ENCODE assay signal across 20 cellular contexts in genomic region chr4:40300371-40301162, GRCh38. TPM values are rescaled to one million over a fixed set of nuclear protein-coding genes. Genes with fewer than 3 reads are reported as not detected.
DNase-seq lines count a peak whose midpoint lies in the region; ATAC-seq and TF ChIP-seq lines count a peak whose summit lies in the region.
"Had no signal": no experiment of that assay in that cellular context is flagged by ENCODE, and none has a peak within 500 bp of the region (broad histone marks: within the 10 kb centered on the region; RNA-seq: fewer than 3 reads in every experiment).

No MANE protein-coding gene starts in this region.

- no peak overlapping the region for H3K4me3 Mint-ChIP-seq in activated T-cell treated with anti-CD3 and anti-CD28 coated beads, Interleukin-2, amount 50 U/mL, for 24 hours
- no peak overlapping the region for H3K4me3 Mint-ChIP-seq in activated T-helper 2 cell treated with anti-CD3 and anti-CD28 coated beads, Interferon-gamma antibody, Interleukin-2, Interleukin-4, amounts not matched to agents 10 μg/mL and 5 μg/mL and 100 μg/mL, durations not matched to agents 14 hours and 24 hours and 36 hours (ENCODE audit: low read depth)
- H3K4me3 Mint-ChIP-seq in stimulated activated memory B cell treated with anti-CD40 and anti-IgM and Interleukin-4, amounts not matched to agents 10 μg/mL and 1 μg/mL and 100 μg/mL, for 72 hours, result no peak overlapping the region

- POLR2A ChIA-PET in HEK293T (lab: Yijun Ruan, JAX), result no interaction called here

- ATAC-seq in stimulated activated memory B cell treated with anti-CD40 and anti-IgM and Interleukin-4, amounts not matched to agents 10 μg/mL and 1 μg/mL and 100 μg/mL, for 72 hours, result no peak
- ATAC-seq: left lung had no signal

- H3K4me2 ChIP-seq in MM.1S (ENCODE audit: low read depth, low read length), result peak overlapping the region; percentile 62; the same call in 1 of the 2 replicates

- DNase-seq in activated T-cell treated with anti-CD3 and anti-CD28 coated beads, Interleukin-2, amount 50 U/mL, for 24 hours, result no peak
- no peak for DNase-seq in activated T-cell treated with anti-CD3 and anti-CD28 coated beads for 4 hours
- DNase-seq in MM.1S, result no peak
- no peak for DNase-seq in activated T-helper 2 cell treated with anti-CD3 and anti-CD28 coated beads, Interferon-gamma antibody, Interleukin-2, Interleukin-4, amounts not matched to agents 10 μg/mL and 5 μg/mL and 100 μg/mL, durations not matched to agents 14 hours and 24 hours and 36 hours (ENCODE audit: low spot score)
- DNase-seq in SW480 (ENCODE audit: low spot score), result no peak
- no peak for DNase-seq in HEK293T (ENCODE audit: extremely low spot score)
- no peak for DNase-seq in COLO668 (lab: John Stamatoyannopoulos, UW; ENCODE audit: unreplicated experiment)
- DNase-seq: ACHN, amygdala, left lung, NCI-H146, NCI-H446 treated with DMSO at 0.1 percent for 48 hours, posterior cingulate gyrus, uterus had no signal

- H3K27ac Mint-ChIP-seq in activated T-cell treated with anti-CD3 and anti-CD28 coated beads, Interleukin-2, amount 50 U/mL, for 24 hours, result peak overlapping the region; percentile 94
- peak overlapping the region; percentile 93 for H3K27ac Mint-ChIP-seq in activated T-helper 2 cell treated with anti-CD3 and anti-CD28 coated beads, Interferon-gamma antibody, Interleukin-2, Interleukin-4, amounts not matched to agents 10 μg/mL and 5 μg/mL and 100 μg/mL, durations not matched to agents 14 hours and 24 hours and 36 hours
- H3K27ac Mint-ChIP-seq in stimulated activated memory B cell treated with anti-CD40 and anti-IgM and Interleukin-4, amounts not matched to agents 10 μg/mL and 1 μg/mL and 100 μg/mL, for 72 hours, result peak overlapping the region; percentile 84

- peaks cover 15% of the 10 kb centered on the region for H3K36me3 Mint-ChIP-seq in activated T-cell treated with anti-CD3 and anti-CD28 coated beads, Interleukin-2, amount 50 U/mL, for 24 hours (ENCODE audit: low read depth)
- H3K36me3 Mint-ChIP-seq in activated T-helper 2 cell treated with anti-CD3 and anti-CD28 coated beads, Interferon-gamma antibody, Interleukin-2, Interleukin-4, amounts not matched to agents 10 μg/mL and 5 μg/mL and 100 μg/mL, durations not matched to agents 14 hours and 24 hours and 36 hours (ENCODE audit: low read depth), result peaks cover 12% of the 10 kb centered on the region
- H3K36me3 Mint-ChIP-seq in stimulated activated memory B cell treated with anti-CD40 and anti-IgM and Interleukin-4, amounts not matched to agents 10 μg/mL and 1 μg/mL and 100 μg/mL, for 72 hours, result peaks cover 5% of the 10 kb centered on the region

- CTCF ChIA-PET in HEK293T (lab: Yijun Ruan, JAX), result no interaction called here

- intact Hi-C loops in activated T-helper 2 cell treated with anti-CD3 and anti-CD28 coated beads, Interferon-gamma antibody, Interleukin-2, Interleukin-4, amounts not matched to agents 10 μg/mL and 5 μg/mL and 100 μg/mL, durations not matched to agents 14 hours and 24 hours and 36 hours (cut with micrococcal nuclease), result loop anchor here (2.0 kb wide), 1 partner anchor 16 kb away; no protein-coding TSS in a partner anchor

- peak overlapping the region; percentile 89; the same call in 1 of the 2 replicates for H3K27ac ChIP-seq in MM.1S (ENCODE audit: low read length)
- H3K27ac ChIP-seq: left lung, uterus had no signal

- H3K36me3 ChIP-seq in MM.1S (replicated peaks; ENCODE audit: insufficient read depth, low read length), result no peaks in the 10 kb centered on the region
- H3K36me3 ChIP-seq: left lung, uterus had no signal

- H3K9me3 Mint-ChIP-seq in activated T-cell treated with anti-CD3 and anti-CD28 coated beads, Interleukin-2, amount 50 U/mL, for 24 hours, result peaks cover 9% of the 10 kb centered on the region
- peaks cover 12% of the 10 kb centered on the region for H3K9me3 Mint-ChIP-seq in activated T-helper 2 cell treated with anti-CD3 and anti-CD28 coated beads, Interferon-gamma antibody, Interleukin-2, Interleukin-4, amounts not matched to agents 10 μg/mL and 5 μg/mL and 100 μg/mL, durations not matched to agents 14 hours and 24 hours and 36 hours
- peaks cover 11% of the 10 kb centered on the region for H3K9me3 Mint-ChIP-seq in stimulated activated memory B cell treated with anti-CD40 and anti-IgM and Interleukin-4, amounts not matched to agents 10 μg/mL and 1 μg/mL and 100 μg/mL, for 72 hours

- H3K27me3 ChIP-seq in MM.1S (replicated peaks; ENCODE audit: insufficient read depth, low read length), result no peaks in the 10 kb centered on the region
- H3K27me3 ChIP-seq: foreskin keratinocyte, left lung, uterus had no signal

- peaks cover 80% of the 10 kb centered on the region for H3K4me1 Mint-ChIP-seq in activated T-cell treated with anti-CD3 and anti-CD28 coated beads, Interleukin-2, amount 50 U/mL, for 24 hours (ENCODE audit: low read depth)
- peaks cover 59% of the 10 kb centered on the region for H3K4me1 Mint-ChIP-seq in activated T-helper 2 cell treated with anti-CD3 and anti-CD28 coated beads, Interferon-gamma antibody, Interleukin-2, Interleukin-4, amounts not matched to agents 10 μg/mL and 5 μg/mL and 100 μg/mL, durations not matched to agents 14 hours and 24 hours and 36 hours (ENCODE audit: low read depth)
- H3K4me1 Mint-ChIP-seq in stimulated activated memory B cell treated with anti-CD40 and anti-IgM and Interleukin-4, amounts not matched to agents 10 μg/mL and 1 μg/mL and 100 μg/mL, for 72 hours, result peaks cover 67% of the 10 kb centered on the region

- no peaks in the 10 kb centered on the region for H3K9me3 ChIP-seq in MM.1S (replicated peaks; ENCODE audit: insufficient read depth, low read length)
- H3K9me3 ChIP-seq: left lung, uterus had no signal

- H3K9me2 ChIP-seq in MM.1S (replicated peaks; ENCODE audit: insufficient read depth, low read length), result no peaks in the 10 kb centered on the region

- no peak overlapping the region; the same call in 1 of the 2 replicates for H3K9ac ChIP-seq in MM.1S (ENCODE audit: low read length)

- no peaks in the 10 kb centered on the region for H3K27me3 Mint-ChIP-seq in activated T-cell treated with anti-CD3 and anti-CD28 coated beads, Interleukin-2, amount 50 U/mL, for 24 hours
- H3K27me3 Mint-ChIP-seq in activated T-helper 2 cell treated with anti-CD3 and anti-CD28 coated beads, Interferon-gamma antibody, Interleukin-2, Interleukin-4, amounts not matched to agents 10 μg/mL and 5 μg/mL and 100 μg/mL, durations not matched to agents 14 hours and 24 hours and 36 hours (ENCODE audit: low read depth), result no peaks in the 10 kb centered on the region
- no peaks in the 10 kb centered on the region for H3K27me3 Mint-ChIP-seq in stimulated activated memory B cell treated with anti-CD40 and anti-IgM and Interleukin-4, amounts not matched to agents 10 μg/mL and 1 μg/mL and 100 μg/mL, for 72 hours

- no peak overlapping the region for H2AFZ ChIP-seq in MM.1S (ENCODE audit: low read length)

- no peaks in the 10 kb centered on the region for H4K20me1 ChIP-seq in MM.1S (ENCODE audit: insufficient read depth, low read length)

- H3K4me1 ChIP-seq in MM.1S (ENCODE audit: low read length), result peaks cover 52% of the 10 kb centered on the region
- H3K4me1 ChIP-seq: uterus had no signal

- no peak for TF ChIP-seq CTCF in MM.1S (IDR thresholded peaks at IDR 0.05; ENCODE audit: low read length)

- peaks cover 38% of the 10 kb centered on the region for H3F3A ChIP-seq in MM.1S (ENCODE audit: insufficient read depth, low read length)

- H3K79me2 ChIP-seq in MM.1S (ENCODE audit: low read length), result peaks cover 14% of the 10 kb centered on the region

- no peak overlapping the region for H3K4me3 ChIP-seq in MM.1S (ENCODE audit: low read length)
- H3K4me3 ChIP-seq: left lung, uterus had no signal

TF ChIP-seq in HEK293T, 16 proteins besides CTCF, POLR2A, EP300 and RAD21:
- TF ChIP-seq HDGF (IDR thresholded peaks at IDR 0.05; ENCODE audit: borderline replicate concordance), result no peak
- no peak for TF ChIP-seq ARNT (IDR thresholded peaks at IDR 0.05)
- TF ChIP-seq PKNOX1 (IDR thresholded peaks at IDR 0.05), result no peak
- no peak for TF ChIP-seq BHLHE40 (IDR thresholded peaks at IDR 0.05; ENCODE audit: borderline replicate concordance)
- no peak for TF ChIP-seq NFRKB (IDR thresholded peaks at IDR 0.05)
- TF ChIP-seq SP1 (IDR thresholded peaks at IDR 0.05), result no peak
- no peak for TF ChIP-seq ELF4 (IDR thresholded peaks at IDR 0.05)
- TF ChIP-seq TARDBP (IDR thresholded peaks at IDR 0.05), result no peak
- no peak for TF ChIP-seq FOXK2 (IDR thresholded peaks at IDR 0.05)
- no peak for TF ChIP-seq ZNF384 (IDR thresholded peaks at IDR 0.05)
- no peak for TF ChIP-seq CTBP1 (IDR thresholded peaks at IDR 0.05; ENCODE audit: borderline replicate concordance)
- TF ChIP-seq FOXA1 (IDR thresholded peaks at IDR 0.05), result no peak
- TF ChIP-seq LEF1 (IDR thresholded peaks at IDR 0.05; ENCODE audit: borderline replicate concordance), result no peak
- TF ChIP-seq FOXM1 (IDR thresholded peaks at IDR 0.05; ENCODE audit: borderline replicate concordance), result no peak
- TF ChIP-seq L3MBTL2 (conservative IDR thresholded peaks at IDR 0.05), result no peak

RNA-seq across cellular contexts. Expression of gene CHRNA9, which starts 34.6 kb away (rescaled TPM):
- not detected in 2 replicates for total RNA-seq in activated T-helper 2 cell treated with anti-CD3 and anti-CD28 coated beads, Interferon-gamma antibody, Interleukin-2, Interleukin-4, amounts not matched to agents 10 μg/mL and 5 μg/mL and 100 μg/mL, durations not matched to agents 14 hours and 24 hours and 36 hours
- total RNA-seq: cerebellum, foreskin keratinocyte, left lung, myocyte, SK-MEL-5, skeletal muscle tissue, uterus had no signal
